ENCODE assay signal across 17 cellular contexts in genomic region chr21:29819675-29820337, GRCh38.
DNase-seq lines count a peak whose midpoint lies in the region; ATAC-seq and TF ChIP-seq lines count a peak whose summit lies in the region.
"Had no signal": no experiment of that assay in that cellular context is flagged by ENCODE, and none has a peak within 500 bp of the region (broad histone marks: within the 10 kb centered on the region; RNA-seq: fewer than 3 reads in every experiment).

No MANE protein-coding gene starts in this region.

- no peaks in the 10 kb centered on the region for H3K79me2 ChIP-seq in GM23338 (replicated peaks; ENCODE audit: insufficient read depth)

- no peak overlapping the region for H3K4ac ChIP-seq in neuronal stem cell (ENCODE audit: low read length)

- H3K27ac Mint-ChIP-seq in GM23338 (0 out of 2 replicates have a peak overlapping the region, but pooled peaks have one; percentile 13), endodermal cell (no peak overlapping the region)
- H3K27ac Mint-ChIP-seq: CD14-positive monocyte; CD4-positive, alpha-beta memory T cell had no signal

- H3K27me3 Mint-ChIP-seq in GM23338 (ENCODE audit: insufficient read depth, low read depth, poor library complexity) (no peaks in the 10 kb centered on the region), endodermal cell (ENCODE audit: insufficient read depth) (no peaks in the 10 kb centered on the region)
- H3K27me3 Mint-ChIP-seq: CD4-positive, alpha-beta memory T cell had no signal

- H3F3A ChIP-seq in GM23338 (replicated peaks; ENCODE audit: low read depth) = no peaks in the 10 kb centered on the region

- no peaks in the 10 kb centered on the region for H3K36me3 ChIP-seq in GM23338 (ENCODE audit: insufficient read depth)
- no peaks in the 10 kb centered on the region for H3K36me3 ChIP-seq in body of pancreas (replicated peaks in 1 of 2; ENCODE audit: insufficient read depth in 1 of 2, low read depth in 2 of 2)
- no peaks in the 10 kb centered on the region for H3K36me3 ChIP-seq in liver (ENCODE audit: control insufficient read depth in 4 of 4, insufficient read depth in 3 of 4, low read depth in 1 of 4, low read length in 3 of 4)
- no peaks in the 10 kb centered on the region for H3K36me3 ChIP-seq in neuronal stem cell (replicated peaks in 1 of 2; ENCODE audit: control insufficient read depth in 2 of 2, insufficient read depth in 2 of 2, low read length in 2 of 2)
- H3K36me3 ChIP-seq in endodermal cell (ENCODE audit: control insufficient read depth, insufficient read depth, low read length) = no peaks in the 10 kb centered on the region
- H3K36me3 ChIP-seq: BLaER1 had no signal

- no peak overlapping the region for H3K14ac ChIP-seq in neuronal stem cell (ENCODE audit: low read length)

- H3K4me3 ChIP-seq in GM23338 = no peak overlapping the region
- H3K4me3 ChIP-seq in body of pancreas = no peak overlapping the region
- no peak overlapping the region for H3K4me3 ChIP-seq in liver (ENCODE audit: low read depth in 1 of 3, low read length in 3 of 3)
- no peak overlapping the region for H3K4me3 ChIP-seq in neuronal stem cell (ENCODE audit: low read length in 2 of 2)
- no peak overlapping the region for H3K4me3 ChIP-seq in endodermal cell (ENCODE audit: low read length)
- H3K4me3 ChIP-seq: BLaER1 had no signal

- TF ChIP-seq POLR2A in body of pancreas (IDR thresholded peaks at IDR 0.05) = no peak

- 44 to 54% methylated on average over 5 of the region's 5 CpGs for WGBS in body of pancreas, 2 donors
- WGBS in liver = 48% methylated on average over 5 of the region's 5 CpGs
- no CpG with 5 or more reads among the region's 5 CpGs for WGBS in neuronal stem cell (ENCODE audit: extremely low coverage in 2 of 2, insufficient read length in 2 of 2, insufficient replicate concordance in 1 of 2), 2 donors
- 93 to 100% methylated on average over 1 to 5 of the region's 5 CpGs for WGBS in endodermal cell (ENCODE audit: insufficient coverage in 1 of 2, insufficient read length in 1 of 2), 2 experiments

- no peak overlapping the region for H4K8ac ChIP-seq in neuronal stem cell (ENCODE audit: low read depth, low read length)

- H3K4me3 Mint-ChIP-seq in GM23338 (no peak overlapping the region), endodermal cell (no peak overlapping the region)
- H3K4me3 Mint-ChIP-seq: CD14-positive monocyte; CD4-positive, alpha-beta memory T cell had no signal

- H3K9me3 Mint-ChIP-seq in GM23338 = no peaks in the 10 kb centered on the region
- H3K9me3 Mint-ChIP-seq in endodermal cell = no peaks in the 10 kb centered on the region
- H3K9me3 Mint-ChIP-seq: CD4-positive, alpha-beta memory T cell had no signal

- H3K27ac ChIP-seq in GM23338 (ENCODE audit: low read depth) (no peak overlapping the region), body of pancreas (peak overlapping the region in 1 of 4 donors; percentile 40), liver (ENCODE audit: low read depth in 1 of 2, low read length in 2 of 2) (no peak overlapping the region), neuronal stem cell (replicated peaks; ENCODE audit: low read length) (no peak overlapping the region), endodermal cell (ENCODE audit: low read depth, low read length) (no peak overlapping the region)
- H3K27ac ChIP-seq: BLaER1, HL-60 had no signal

- H3K4me1 Mint-ChIP-seq in GM23338 (peaks cover 16% of the 10 kb centered on the region), endodermal cell (no peaks in the 10 kb centered on the region)
- H3K4me1 Mint-ChIP-seq: CD4-positive, alpha-beta memory T cell had no signal

- H3K27me3 ChIP-seq in GM23338 (ENCODE audit: insufficient read depth) (no peaks in the 10 kb centered on the region), body of pancreas (no peaks in the 10 kb centered on the region), liver (ENCODE audit: control insufficient read depth in 4 of 4, insufficient read depth in 4 of 4, low read length in 3 of 4) (no peaks in the 10 kb centered on the region), neuronal stem cell (ENCODE audit: control insufficient read depth in 3 of 3, insufficient read depth in 3 of 3, low read depth in 1 of 3, low read length in 3 of 3) (no peaks in the 10 kb centered on the region), endodermal cell (ENCODE audit: control insufficient read depth, insufficient read depth, low read length, poor library complexity, severe bottlenecking) (no peaks in the 10 kb centered on the region)
- H3K27me3 ChIP-seq: BLaER1 had no signal

- H3K9me3 ChIP-seq in body of pancreas = no peaks in the 10 kb centered on the region
- no peaks in the 10 kb centered on the region for H3K9me3 ChIP-seq in liver (ENCODE audit: control insufficient read depth in 4 of 4, low read length in 3 of 4)
- H3K9me3 ChIP-seq in neuronal stem cell (replicated peaks in 1 of 2; ENCODE audit: control insufficient read depth in 2 of 2, insufficient read depth in 1 of 2, low read depth in 1 of 2, low read length in 2 of 2) = no peaks in the 10 kb centered on the region
- no peaks in the 10 kb centered on the region for H3K9me3 ChIP-seq in endodermal cell (ENCODE audit: control insufficient read depth, low read length)
- H3K9me3 ChIP-seq: BLaER1 had no signal

- H3K9ac ChIP-seq in liver (ENCODE audit: low read depth in 1 of 2, low read length in 2 of 2) (no peak overlapping the region), neuronal stem cell (ENCODE audit: low read depth, low read length, poor library complexity) (no peak overlapping the region), endodermal cell (ENCODE audit: extremely low read depth, low read length, poor library complexity, severe bottlenecking) (no peak overlapping the region)
- H3K9ac ChIP-seq: BLaER1 had no signal

- no peak overlapping the region for H2BK5ac ChIP-seq in neuronal stem cell (ENCODE audit: low read length)

- H2BK15ac ChIP-seq in neuronal stem cell (ENCODE audit: low read length) = no peak overlapping the region

- no peaks in the 10 kb centered on the region for H3K9me2 ChIP-seq in GM23338 (ENCODE audit: insufficient read depth)

- no peaks in the 10 kb centered on the region for H4K20me1 ChIP-seq in GM23338 (replicated peaks; ENCODE audit: insufficient read depth)
- H4K20me1 ChIP-seq: BLaER1 had no signal

- H2AFZ ChIP-seq in GM23338 (peak overlapping the region; percentile 64; the same call in 1 of the 2 replicates), neuronal stem cell (ENCODE audit: low read length) (peak overlapping the region; percentile 13)

- no peak overlapping the region for H2BK12ac ChIP-seq in neuronal stem cell (ENCODE audit: low read length)

- ATAC-seq in GM23338 = no peak
- peak; percentile 69 for ATAC-seq in body of pancreas

- intact Hi-C loops in body of pancreas (cut with DNase I) = no loop called here

- no peak overlapping the region for H2BK120ac ChIP-seq in neuronal stem cell (ENCODE audit: low read depth, low read length)

- no peak overlapping the region for H2AK5ac ChIP-seq in neuronal stem cell (ENCODE audit: low read depth, low read length)

- no peak overlapping the region for H3K23ac ChIP-seq in neuronal stem cell (ENCODE audit: low read depth, low read length, poor library complexity)

- no peak overlapping the region for H3K18ac ChIP-seq in neuronal stem cell (ENCODE audit: low read length)

- no peaks in the 10 kb centered on the region for H3K79me1 ChIP-seq in neuronal stem cell (ENCODE audit: low read depth, low read length)

- H3K4me2 ChIP-seq in GM23338 (0 out of 2 replicates have a peak overlapping the region, but pooled peaks have one; percentile 27), neuronal stem cell (ENCODE audit: insufficient read depth, low read length, poor library complexity, severe bottlenecking) (no peak overlapping the region)
- H3K4me2 ChIP-seq: BLaER1 had no signal

- no peak for TF ChIP-seq RAD21 in liver (IDR thresholded peaks at IDR 0.05)

- H4K91ac ChIP-seq in neuronal stem cell (ENCODE audit: low read depth, low read length, poor library complexity) = no peak overlapping the region

- peaks cover 21% of the 10 kb centered on the region for H3K4me1 ChIP-seq in GM23338 (ENCODE audit: insufficient read depth)
- H3K4me1 ChIP-seq in body of pancreas = no peaks in the 10 kb centered on the region
- H3K4me1 ChIP-seq in liver (ENCODE audit: control insufficient read depth in 4 of 4, insufficient read depth in 4 of 4, low read length in 3 of 4) = peaks cover 2 to 23% (median 20%) of the 10 kb centered on the region in 4 donors
- H3K4me1 ChIP-seq in neuronal stem cell (ENCODE audit: control insufficient read depth in 2 of 2, insufficient read depth in 1 of 2, low read depth in 1 of 2, low read length in 2 of 2) = peaks cover 0 to 22% of the 10 kb centered on the region in 2 donors
- no peaks in the 10 kb centered on the region for H3K4me1 ChIP-seq in endodermal cell (ENCODE audit: control insufficient read depth, insufficient read depth, low read length)
- H3K4me1 ChIP-seq: BLaER1 had no signal

- H3K36me3 Mint-ChIP-seq in GM23338 (ENCODE audit: low read depth) = no peaks in the 10 kb centered on the region
- no peaks in the 10 kb centered on the region for H3K36me3 Mint-ChIP-seq in endodermal cell (ENCODE audit: low read depth)
- H3K36me3 Mint-ChIP-seq: CD14-positive monocyte; CD4-positive, alpha-beta memory T cell had no signal

- DNase-seq in GM23338 (ENCODE audit: low spot score) (no peak), body of pancreas (no peak), neuronal stem cell (ENCODE audit: low spot score) (no peak), hepatic stellate cell (ENCODE audit: low spot score) (no peak), endodermal cell (no peak), NCI-H446 (lab: John Stamatoyannopoulos, UW) (no peak)
- DNase-seq: 8988T; CD4-positive, alpha-beta memory T cell; DMS153; DMS79; GDM1; HCEC 1CT; IMR-90 had no signal

- TF ChIP-seq CTCF in GM23338 (conservative IDR thresholded peaks at IDR 0.05; ENCODE audit: low read depth in 2 of 2) (no peak), body of pancreas (IDR thresholded peaks at IDR 0.05) (no peak), liver (IDR thresholded peaks at IDR 0.05; ENCODE audit: low read depth, low read length, missing input control) (no peak), endodermal cell (conservative IDR thresholded peaks at IDR 0.05) (no peak)

TF ChIP-seq in GM23338, 12 proteins besides CTCF, POLR2A, EP300 and RAD21 (continues in another document):
- TF ChIP-seq NANOG (IDR thresholded peaks at IDR 0.05; ENCODE audit: borderline replicate concordance) (no peak), ZNF114 (CRISPR knock-in tag; IDR thresholded peaks at IDR 0.05) (no peak)

TF ChIP-seq in liver, 16 proteins besides CTCF, POLR2A, EP300 and RAD21:
- TF ChIP-seq TAF1 (conservative IDR thresholded peaks at IDR 0.05) (no peak), NR2F2 (IDR thresholded peaks at IDR 0.05) (peak; percentile 55), HNF4A (conservative IDR thresholded peaks at IDR 0.05) (peak; percentile 11 to 60), RXRA (IDR thresholded peaks at IDR 0.05) (peak in 1 of 2 donors; percentile 20), SP1 (IDR thresholded peaks at IDR 0.05) (peak; percentile 55)
TF ChIP-seq in liver: peak in this region for 4.
